Comparison of ENCODE assay signal across 13 cellular contexts in genomic region chr6:41784581-41785171, GRCh38. TPM values are rescaled to one million over a fixed set of nuclear protein-coding genes. Genes with fewer than 3 reads are reported as not detected.
DNase-seq lines count a peak whose midpoint lies in the region; ATAC-seq and TF ChIP-seq lines count a peak whose summit lies in the region.
"Had no signal": no experiment of that assay in that cellular context is flagged by ENCODE, and none has a peak within 500 bp of the region (broad histone marks: within the 10 kb centered on the region; RNA-seq: fewer than 3 reads in every experiment).

No MANE protein-coding gene starts in this region.

- H3K36me3 Mint-ChIP-seq in T-cell, result peaks cover 3% of the 10 kb centered on the region

- H3K27me3 ChIP-seq in left ventricle myocardium inferior (ENCODE audit: low read depth), result no peaks in the 10 kb centered on the region
- H3K27me3 ChIP-seq in right cardiac atrium (ENCODE audit: control insufficient read depth, insufficient read depth), result no peaks in the 10 kb centered on the region
- H3K27me3 ChIP-seq in left lung, result no peaks in the 10 kb centered on the region

- H3K4me3 ChIP-seq in left ventricle myocardium inferior (no peak overlapping the region), right cardiac atrium (ENCODE audit: low read length) (no peak overlapping the region), left lung (no peak overlapping the region)

- POLR2A ChIA-PET in T-cell (lab: Charles Lee), result interaction anchor here in 1 of 2 donors (0.7 kb wide), 1 partner anchor 260 kb away, joined by 3 read pairs; no protein-coding TSS in a partner anchor

- WGBS in right cardiac atrium, result 69% methylated on average over 5 of the region's 5 CpGs

- intact Hi-C loops in left ventricle myocardium inferior (cut with micrococcal nuclease), result loop anchor here (10.0 kb wide), 1 partner anchor 260 kb away; no protein-coding TSS in a partner anchor
- intact Hi-C loops in right cardiac atrium (cut with DNase I), result loop anchor here in 3 of 4 donors (5.0 to 10.0 kb wide), 4 partner anchors 140 to 263 kb away; partner anchors contain the start of genes BYSL (in 1 of the 3) and MED20 (in 1 of the 3)
- intact Hi-C loops in left lung (cut with DNase I), result loop anchor here in 1 of 2 donors (5.0 kb wide), 1 partner anchor 263 kb away; no protein-coding TSS in a partner anchor

- CTCF ChIA-PET in T-cell (lab: Charles Lee), result interaction anchor here in 1 of 2 donors (0.7 to 1.4 kb wide), 6 partner anchors 69 to 430 kb away, joined by 3 to 5 read pairs (median 4); partner anchors contain the start of gene BYSL

- H3K4me1 ChIP-seq in left ventricle myocardium inferior (peaks cover 91% of the 10 kb centered on the region), right cardiac atrium (ENCODE audit: control insufficient read depth, insufficient read depth, low read length) (no peaks in the 10 kb centered on the region), left lung (peaks cover 17 to 62% of the 10 kb centered on the region in 2 donors)

- peaks cover 8 to 39% (median 21%) of the 10 kb centered on the region in 3 donors for H3K4me1 Mint-ChIP-seq in T-cell

- H3K4me3 Mint-ChIP-seq in T-cell, result peak overlapping the region; percentile 66 to 94 (median 93)

- DNase-seq in left ventricle myocardium inferior (no peak), right cardiac atrium (no peak), T-cell (no peak), left lung (no peak), NCI-H1694 (lab: John Stamatoyannopoulos, UW) (no peak), NCI-H146 treated with DMSO at 0.1 percent for 48 hours (lab: John Stamatoyannopoulos, UW; ENCODE audit: unreplicated experiment) (no peak), KG1 (lab: John Stamatoyannopoulos, UW) (no peak)
- DNase-seq: activated effector memory CD4-positive, alpha-beta T cell treated with anti-CD3 and anti-CD28 coated beads, Interleukin-2, amount 50 U/mL, for 16 hours; IMR-90; NCI-H510A treated with DMSO at 0.1 percent for 48 hours had no signal

- peak overlapping the region; percentile 95 for H3K27ac ChIP-seq in left ventricle myocardium inferior (replicated peaks)
- H3K27ac ChIP-seq in right cardiac atrium (ENCODE audit: low read length), result no peak overlapping the region
- H3K27ac ChIP-seq in left lung, result peak overlapping the region; percentile 13 to 41

- H3K9me3 ChIP-seq in left ventricle myocardium inferior (replicated peaks) (no peaks in the 10 kb centered on the region), right cardiac atrium (ENCODE audit: control insufficient read depth, low read length) (no peaks in the 10 kb centered on the region), left lung (no peaks in the 10 kb centered on the region)

- H3K36me3 ChIP-seq in left ventricle myocardium inferior (peaks cover 16% of the 10 kb centered on the region), left lung (peaks cover 0 to 7% of the 10 kb centered on the region in 2 donors)

- no peaks in the 10 kb centered on the region for H3K9me3 Mint-ChIP-seq in T-cell

- no peak overlapping the region for H3K27ac Mint-ChIP-seq in T-cell

- ATAC-seq in right cardiac atrium, result no peak
- ATAC-seq in T-cell (replicated peaks in 1 of 4), result no peak
- ATAC-seq in left lung, result no peak
- no peak for ATAC-seq in HG03520 (IDR thresholded peaks at IDR 0.05; ENCODE audit: unreplicated experiment)

- TF ChIP-seq CTCF in left ventricle myocardium inferior (IDR thresholded peaks at IDR 0.05; ENCODE audit: borderline replicate concordance) (no peak), left lung (IDR thresholded peaks at IDR 0.05) (no peak)

- peaks cover 5% of the 10 kb centered on the region in 2 donors for H3K27me3 Mint-ChIP-seq in T-cell

RNA-seq across cellular contexts. Expression of gene TOMM6, which starts 2.8 kb away (rescaled TPM):
- 177 TPM for total RNA-seq in left ventricle myocardium inferior
- total RNA-seq in right cardiac atrium, result 100 to 1,000 TPM; 123 to 162 (median 140) TPM
- 228 TPM for polyA plus RNA-seq in right cardiac atrium
- 100 to 1,000 TPM; 124 to 131 (median 127) TPM for total RNA-seq in T-cell
- total RNA-seq in left lung, result 100 to 1,000 TPM; 169 to 176 TPM

RNA-seq across cellular contexts. Expression of gene PRICKLE4, which starts 4.1 kb away (rescaled TPM):
- total RNA-seq in left ventricle myocardium inferior (0.88 TPM), right cardiac atrium (1 to 10 TPM; 2.2 to 4.0 (median 3.2) TPM), T-cell (under 1 TPM in 2 of 5 donors, not detected in 3; 0.44 to 0.60 TPM), left lung (10 to 100 TPM in 1 of 2 donors, 1 to 10 TPM in 1; 7.9 to 13.1 TPM)
- polyA plus RNA-seq in right cardiac atrium, result 1.7 TPM
- total RNA-seq: IMR-90; T-helper 2 cell treated with Interferon-gamma antibody and Interleukin-4, amounts not matched to agents 100 ng/mL and 5 ng/mL, for 36 hours had no signal

RNA-seq across cellular contexts. Expression of gene FRS3, which starts 5.0 kb away (rescaled TPM):
- total RNA-seq in left ventricle myocardium inferior (5.3 TPM), right cardiac atrium (1 to 10 TPM; 3.7 to 6.9 (median 4.8) TPM), T-cell (10 to 100 TPM in 1 of 5 donors, 1 to 10 TPM in 4; 5.2 to 10.4 (median 8.9) TPM), left lung (1 to 10 TPM; 5.3 to 5.7 TPM)
- 5.5 TPM for polyA plus RNA-seq in right cardiac atrium

RNA-seq across cellular contexts. Expression of gene PGC, which starts 37.5 kb away (rescaled TPM):
- not detected for total RNA-seq in left ventricle myocardium inferior
- total RNA-seq in right cardiac atrium, result under 1 TPM in 1 of 4 donors, not detected in 3; 0.42 TPM
- polyA plus RNA-seq in right cardiac atrium, result 1.00 TPM
- total RNA-seq in T-cell, result under 1 TPM in 3 of 5 donors, not detected in 2; 0.58 to 0.86 (median 0.70) TPM
- 100 to 1,000 TPM; 175 to 266 TPM for total RNA-seq in left lung
- total RNA-seq: IMR-90; myocyte; T-helper 2 cell treated with Interferon-gamma antibody and Interleukin-4, amounts not matched to agents 100 ng/mL and 5 ng/mL, for 36 hours had no signal
- polyA plus RNA-seq: IMR-90 had no signal

RNA-seq across cellular contexts. Expression of gene TFEB, which starts 49.3 kb away (rescaled TPM):
- total RNA-seq in left ventricle myocardium inferior, result 39.9 TPM
- 10 to 100 TPM; 31.6 to 51.1 (median 46.2) TPM for total RNA-seq in right cardiac atrium
- polyA plus RNA-seq in right cardiac atrium, result 33.4 TPM
- 10 to 100 TPM; 18.9 to 28.1 (median 19.5) TPM for total RNA-seq in T-cell
- total RNA-seq in left lung, result 10 to 100 TPM; 22.0 to 37.0 TPM
